ENCODE assay signal across 7 cellular contexts in genomic region chr17:78879679-78880186, GRCh38. TPM values are rescaled to one million over a fixed set of nuclear protein-coding genes. Genes with fewer than 3 reads are reported as not detected.
DNase-seq lines count a peak whose midpoint lies in the region; ATAC-seq and TF ChIP-seq lines count a peak whose summit lies in the region.

No MANE protein-coding gene starts in this region.

- H3K36me3 ChIP-seq in MG63 (peaks cover 54% of the 10 kb centered on the region), adrenal gland (replicated peaks in 1 of 2) (no peaks in the 10 kb centered on the region)

- DNase-seq in MG63: peak; percentile 85
- peak; percentile 36 to 80 (median 54) for DNase-seq in adrenal gland
- DNase-seq in iris pigment epithelial cell (ENCODE audit: low read depth): peak; percentile 94
- peak; percentile 42 for DNase-seq in stimulated activated CD8-positive, alpha-beta memory T cell treated with anti-CD3 and anti-CD28 coated beads, Interleukin-4, amount 100 ng/mL, for 48 hours
- no peak for DNase-seq in mesenteric fat pad (ENCODE audit: low spot score)

- no peaks in the 10 kb centered on the region for H3K9me3 ChIP-seq in MG63
- no peaks in the 10 kb centered on the region for H3K9me3 ChIP-seq in adrenal gland (replicated peaks in 1 of 3)

- intact Hi-C loops in adrenal gland (cut with DNase I): no loop called here

- peak overlapping the region; percentile 4; the same call in 1 of the 2 replicates for H3K4me3 ChIP-seq in MG63
- H3K4me3 ChIP-seq in adrenal gland: no peak overlapping the region

- TF ChIP-seq POLR2A in adrenal gland (IDR thresholded peaks at IDR 0.05): no peak

- ATAC-seq in HG02870 (IDR thresholded peaks at IDR 0.05; ENCODE audit: unreplicated experiment) (no peak), GM18517 (IDR thresholded peaks at IDR 0.05; ENCODE audit: unreplicated experiment) (no peak)

- peaks cover 42 to 62% of the 10 kb centered on the region in 2 donors for H3K4me1 ChIP-seq in adrenal gland (replicated peaks in 1 of 2)

- WGBS in adrenal gland, 4 donors: 35 to 72% (median 43%) methylated on average over 10 to 26 of the region's 26 CpGs

- H3K27ac ChIP-seq in adrenal gland: peak overlapping the region in 4 of 5 donors; percentile 20 to 92 (median 70)

- H3K27me3 ChIP-seq in MG63 (no peaks in the 10 kb centered on the region), adrenal gland (no peaks in the 10 kb centered on the region)

- peak in 1 of 6 experiments; percentile 10 for TF ChIP-seq CTCF in adrenal gland (IDR thresholded peaks at IDR 0.05)

RNA-seq across cellular contexts. Expression of gene CEP295NL, which starts 23.3 kb away (rescaled TPM):
- total RNA-seq in MG63 (2014; rRNA removed; shearing (Covaris generic); ENCODE audit: low replicate concordance): 0.67 TPM in 1 of 2 replicates, not detected in the other
- total RNA-seq in adrenal gland (1 to 10 TPM in 5 of 8 donors, under 1 TPM in 3; 0.18 to 5.1 (median 1.5) TPM), mesenteric fat pad (6.5 TPM)
- polyA plus RNA-seq in adrenal gland: 1 to 10 TPM in 1 of 3 donors, under 1 TPM in 2; 0.07 to 3.7 (median 0.13) TPM

RNA-seq across cellular contexts. Expression of gene USP36, which starts 39.1 kb away (rescaled TPM):
- 16.3 and 33.4 TPM in 2 replicates for total RNA-seq in MG63 (2014; rRNA removed; shearing (Covaris generic); ENCODE audit: low replicate concordance)
- total RNA-seq in adrenal gland (10 to 100 TPM; 15.7 to 69.1 (median 47.1) TPM), mesenteric fat pad (93.9 TPM)
- 10 to 100 TPM; 19.7 to 48.8 (median 44.8) TPM for polyA plus RNA-seq in adrenal gland

RNA-seq across cellular contexts. Expression of gene TIMP2, which starts 45.5 kb away (rescaled TPM):
- 127 and 145 TPM in 2 replicates for total RNA-seq in MG63 (2014; rRNA removed; shearing (Covaris generic); ENCODE audit: low replicate concordance)
- total RNA-seq in adrenal gland (100 to 1,000 TPM; 112 to 275 (median 219) TPM), mesenteric fat pad (351 TPM)
- 100 to 1,000 TPM in 1 of 3 donors, 10 to 100 TPM in 2; 50.8 to 153 (median 55.9) TPM for polyA plus RNA-seq in adrenal gland
